In genomic region chr13:99312493-99312883, GRCh38 we compare ENCODE assay signal across 8 cellular contexts. TPM values are rescaled to one million over a fixed set of nuclear protein-coding genes. Genes with fewer than 3 reads are reported as not detected.
DNase-seq lines count a peak whose midpoint lies in the region; ATAC-seq and TF ChIP-seq lines count a peak whose summit lies in the region.

No MANE protein-coding gene starts in this region.

- H3K36me3 Mint-ChIP-seq in brain: peaks cover 43% of the 10 kb centered on the region
- peaks cover 30% of the 10 kb centered on the region for H3K36me3 Mint-ChIP-seq in memory B cell

- H3K9me3 Mint-ChIP-seq in brain: peaks cover 0 to 4% (median 0%) of the 10 kb centered on the region in 5 experiments
- no peaks in the 10 kb centered on the region for H3K9me3 Mint-ChIP-seq in memory B cell

- H3K4me1 Mint-ChIP-seq in brain: peaks cover 18% of the 10 kb centered on the region
- H3K4me1 Mint-ChIP-seq in memory B cell: peaks cover 25% of the 10 kb centered on the region

- ATAC-seq in memory B cell (ENCODE audit: low read depth): no peak
- ATAC-seq in GM21381 (IDR thresholded peaks at IDR 0.05; ENCODE audit: unreplicated experiment): no peak
- ATAC-seq in GM21526 (IDR thresholded peaks at IDR 0.05; ENCODE audit: low FRiP score, unreplicated experiment): no peak

- TF ChIP-seq CTCF in brain (conservative IDR thresholded peaks at IDR 0.05): no peak

- H3K27me3 Mint-ChIP-seq in brain (peaks cover 3% of the 10 kb centered on the region), memory B cell (no peaks in the 10 kb centered on the region)

- no peak overlapping the region for H3K4me3 Mint-ChIP-seq in brain
- no peak overlapping the region for H3K4me3 Mint-ChIP-seq in memory B cell

- H3K27ac Mint-ChIP-seq in brain: peak overlapping the region in 4 of 5 experiments; percentile 1 to 73 (median 26)
- peak overlapping the region; percentile 75 for H3K27ac Mint-ChIP-seq in memory B cell

- DNase-seq in CD1c-positive myeloid dendritic cell (ENCODE audit: extremely low spot score) (peak; percentile 96), HS-5 (ENCODE audit: low read depth) (peak; percentile 62), memory B cell (ENCODE audit: low spot score in 2 of 2) (no peak), NK-92 (lab: John Stamatoyannopoulos, UW; ENCODE audit: unreplicated experiment) (no peak), DMS53 treated with DMSO at 0.1 percent for 48 hours (lab: John Stamatoyannopoulos, UW; ENCODE audit: unreplicated experiment) (no peak)

RNA-seq across cellular contexts. Expression of gene GPR183, which starts 5.3 kb away (rescaled TPM):
- 0.95 TPM for polyA plus RNA-seq in brain (ENCODE audit: insufficient read depth, low read depth, low replicate concordance)

RNA-seq across cellular contexts. Expression of gene GPR18, which starts 54.3 kb away (rescaled TPM):
- polyA plus RNA-seq in brain (ENCODE audit: insufficient read depth, low read depth, low replicate concordance): not detected

Comparison
In these comparisons a context has a peak if more than half of its experiments do, and no peak if none do; other contexts are left out.
1. DNase-seq: peak in CD1c-positive myeloid dendritic cell (single experiment) and HS-5 (single experiment); none in memory B cell (0 of 2), NK-92 (single experiment) and DMS53 treated with DMSO at 0.1 percent for 48 hours (single experiment).